In the genomic region with DNA sequence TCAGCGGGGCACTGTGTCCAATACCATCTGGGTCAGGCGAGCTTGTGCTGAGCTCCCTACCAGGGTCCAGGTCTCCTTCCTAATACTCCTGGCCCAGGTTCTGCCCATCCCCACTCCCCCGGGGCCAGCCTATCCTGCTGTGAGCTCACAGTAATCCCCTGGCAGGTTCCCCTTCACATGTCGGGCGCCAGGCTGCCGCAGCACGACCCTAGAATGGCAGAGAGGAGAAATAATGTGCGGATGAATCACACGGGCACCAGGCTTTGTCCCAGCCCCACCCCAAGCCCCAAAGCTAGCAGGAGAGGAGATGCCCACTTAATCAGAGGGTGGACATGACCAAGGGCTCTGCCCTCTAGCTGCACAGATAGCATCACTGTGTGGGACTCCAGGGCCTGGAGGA, we compare ENCODE assay signal across 20 cellular contexts. TPM values are rescaled to one million over a fixed set of nuclear protein-coding genes. Genes with fewer than 3 reads are reported as not detected.
A peak's percentile ranks its signal among the peaks of the same experiment; 100 is the strongest.
DNase-seq lines count a peak whose midpoint lies in the region; ATAC-seq, FAIRE-seq and TF ChIP-seq lines count a peak whose summit lies in the region.
"Had no signal": no experiment of that assay in that cellular context is flagged by ENCODE, and none has a peak within 500 bp of the region (broad histone marks: within the 10 kb centered on the region; RNA-seq: fewer than 3 reads in every experiment).

No MANE protein-coding gene starts in this region.

- intact Hi-C loops in activated naive CD4-positive, alpha-beta T cell treated with anti-CD3 and anti-CD28 coated beads for 36 hours (cut with micrococcal nuclease) = no loop called here

- FAIRE-seq in H54 (lab: Jason Lieb, UNC) = no peak
- FAIRE-seq: A549, D721Med, HTR-8/SVneo had no signal

- CTCF ChIA-PET in activated naive CD4-positive, alpha-beta T cell treated with anti-CD3 and anti-CD28 coated beads for 36 hours (lab: Charles Lee) = no interaction called here

- no peak for TF ChIP-seq CTCF in neural crest cell (conservative IDR thresholded peaks at IDR 0.05)

- peaks cover 20% of the 10 kb centered on the region for H3K36me3 ChIP-seq in H7 (replicated peaks; ENCODE audit: control insufficient read depth, insufficient read depth, low read length)

- TF ChIP-seq POLR2A in H54 (IDR thresholded peaks at IDR 0.05; ENCODE audit: low read depth, low read length) = no peak

- no peak overlapping the region for H3K4me3 ChIP-seq in H7 (ENCODE audit: insufficient read depth, low read depth, low read length)
- H3K4me3 ChIP-seq: A549; BLaER1 treated with 17β-estradiol and CSF1 and Interleukin-3, amounts not matched to agents 10 nM and 100 nM had no signal

- DNase-seq in A172 (ENCODE audit: low spot score) (peak; percentile 78), H7 (peak; percentile 21), neural crest cell (ENCODE audit: low read depth, low spot score) (no peak), middle frontal gyrus (ENCODE audit: extremely low spot score, low spot score) (no peak), NCI-H1105 treated with DMSO at 0.1 percent for 48 hours (lab: John Stamatoyannopoulos, UW) (no peak), H54 (ENCODE audit: insufficient read length, low spot score) (no peak)
- DNase-seq in activated naive CD4-positive, alpha-beta T cell treated with anti-CD3 and anti-CD28 coated beads for 36 hours = no peak
- DNase-seq: CD8-positive, alpha-beta memory T cell; MM.1S; NCI-H1092; NCI-H146; NCI-H2029 treated with DMSO at 0.1 percent for 48 hours; NCI-H2171; PC-3 had no signal

- H3K4me1 Mint-ChIP-seq in activated T-helper 17 cell treated with anti-CD3 and anti-CD28 coated beads, Interleukin-2, amount 50 U/mL, for 72 hours = peaks cover 11% of the 10 kb centered on the region
- H3K4me1 Mint-ChIP-seq in neural crest cell = no peaks in the 10 kb centered on the region
- peaks cover 19% of the 10 kb centered on the region for H3K4me1 Mint-ChIP-seq in activated naive CD4-positive, alpha-beta T cell treated with anti-CD3 and anti-CD28 coated beads for 36 hours (ENCODE audit: low read depth)

- peaks cover 3% of the 10 kb centered on the region for H3K36me3 Mint-ChIP-seq in activated T-helper 17 cell treated with anti-CD3 and anti-CD28 coated beads, Interleukin-2, amount 50 U/mL, for 72 hours (ENCODE audit: low read depth)
- H3K36me3 Mint-ChIP-seq in neural crest cell (ENCODE audit: low read depth) = no peaks in the 10 kb centered on the region
- H3K36me3 Mint-ChIP-seq in activated naive CD4-positive, alpha-beta T cell treated with anti-CD3 and anti-CD28 coated beads for 36 hours (ENCODE audit: low read depth) = no peaks in the 10 kb centered on the region

- H3K27ac Mint-ChIP-seq in activated T-helper 17 cell treated with anti-CD3 and anti-CD28 coated beads, Interleukin-2, amount 50 U/mL, for 72 hours = peak overlapping the region; percentile 48
- H3K27ac Mint-ChIP-seq in neural crest cell (ENCODE audit: unreplicated experiment) = peak overlapping the region; percentile 90
- H3K27ac Mint-ChIP-seq in activated naive CD4-positive, alpha-beta T cell treated with anti-CD3 and anti-CD28 coated beads for 36 hours = no peak overlapping the region

- no peak overlapping the region for H3K4me3 Mint-ChIP-seq in activated T-helper 17 cell treated with anti-CD3 and anti-CD28 coated beads, Interleukin-2, amount 50 U/mL, for 72 hours
- no peak overlapping the region for H3K4me3 Mint-ChIP-seq in neural crest cell
- H3K4me3 Mint-ChIP-seq in activated naive CD4-positive, alpha-beta T cell treated with anti-CD3 and anti-CD28 coated beads for 36 hours = no peak overlapping the region
- H3K4me3 Mint-ChIP-seq: CD8-positive, alpha-beta memory T cell; IgD-negative memory B cell had no signal

- no peak for ATAC-seq in activated T-helper 17 cell treated with anti-CD3 and anti-CD28 coated beads, Interleukin-2, amount 50 U/mL, for 72 hours (replicated peaks)
- ATAC-seq: A549, PC-3 had no signal

- H3K27me3 Mint-ChIP-seq in activated T-helper 17 cell treated with anti-CD3 and anti-CD28 coated beads, Interleukin-2, amount 50 U/mL, for 72 hours = no peaks in the 10 kb centered on the region
- no peaks in the 10 kb centered on the region for H3K27me3 Mint-ChIP-seq in neural crest cell (ENCODE audit: low read depth)
- no peaks in the 10 kb centered on the region for H3K27me3 Mint-ChIP-seq in activated naive CD4-positive, alpha-beta T cell treated with anti-CD3 and anti-CD28 coated beads for 36 hours (ENCODE audit: low read depth)

- H3K27me3 ChIP-seq in H7 (ENCODE audit: control insufficient read depth, insufficient read depth, low read length) = no peaks in the 10 kb centered on the region

- H3K9me3 Mint-ChIP-seq in activated T-helper 17 cell treated with anti-CD3 and anti-CD28 coated beads, Interleukin-2, amount 50 U/mL, for 72 hours = no peaks in the 10 kb centered on the region
- no peaks in the 10 kb centered on the region for H3K9me3 Mint-ChIP-seq in neural crest cell
- no peaks in the 10 kb centered on the region for H3K9me3 Mint-ChIP-seq in activated naive CD4-positive, alpha-beta T cell treated with anti-CD3 and anti-CD28 coated beads for 36 hours
- H3K9me3 Mint-ChIP-seq: CD8-positive, alpha-beta memory T cell; IgD-negative memory B cell had no signal

RNA-seq across cellular contexts. Expression of a gene that starts 39.6 kb away (rescaled TPM):
- total RNA-seq in A172 (2014; rRNA removed; shearing (Covaris generic)) = 14.4 and 17.3 TPM in 2 replicates
- total RNA-seq in H7 (2014; rRNA removed; shearing (Covaris generic)) = 62.7 and 64.1 TPM in 2 replicates
- total RNA-seq in activated T-helper 17 cell treated with anti-CD3 and anti-CD28 coated beads, Interleukin-2, amount 50 U/mL, for 72 hours = 10 to 100 TPM; 14.5 to 18.6 TPM
- total RNA-seq in neural crest cell = 37.5 and 41.8 TPM in 2 replicates
- 1 to 10 TPM; 9.3 to 9.9 TPM for total RNA-seq in activated naive CD4-positive, alpha-beta T cell treated with anti-CD3 and anti-CD28 coated beads for 36 hours

RNA-seq across cellular contexts. Expression of a gene that starts 52.6 kb away (rescaled TPM):
- total RNA-seq in A172 (2014; rRNA removed; shearing (Covaris generic)) = 40.6 and 47.5 TPM in 2 replicates
- 55.3 and 56.2 TPM in 2 replicates for total RNA-seq in H7 (2014; rRNA removed; shearing (Covaris generic))
- 10 to 100 TPM; 40.3 to 52.6 TPM for total RNA-seq in activated T-helper 17 cell treated with anti-CD3 and anti-CD28 coated beads, Interleukin-2, amount 50 U/mL, for 72 hours
- total RNA-seq in neural crest cell = 55.2 and 61.8 TPM in 2 replicates
- total RNA-seq in activated naive CD4-positive, alpha-beta T cell treated with anti-CD3 and anti-CD28 coated beads for 36 hours = 10 to 100 TPM; 43.4 to 46.0 TPM

RNA-seq across cellular contexts. Expression of a gene that starts 55.1 kb away (rescaled TPM):
- 9.4 and 13.8 TPM in 2 replicates for total RNA-seq in A172 (2014; rRNA removed; shearing (Covaris generic))
- 11.2 and 13.7 TPM in 2 replicates for total RNA-seq in H7 (2014; rRNA removed; shearing (Covaris generic))
- total RNA-seq in activated T-helper 17 cell treated with anti-CD3 and anti-CD28 coated beads, Interleukin-2, amount 50 U/mL, for 72 hours = 10 to 100 TPM in 1 of 2 donors, 1 to 10 TPM in 1; 8.2 to 13.9 TPM
- 14.8 and 15.2 TPM in 2 replicates for total RNA-seq in neural crest cell
- 10 to 100 TPM; 12.2 to 12.6 TPM for total RNA-seq in activated naive CD4-positive, alpha-beta T cell treated with anti-CD3 and anti-CD28 coated beads for 36 hours

Comparison
In these comparisons a context has a peak if more than half of its experiments do, and no peak if none do; other contexts are left out.
1. DNase-seq: peak in A172 (single experiment) and H7 (single experiment); none in neural crest cell (single experiment), middle frontal gyrus (single experiment), NCI-H1105 treated with DMSO at 0.1 percent for 48 hours (single experiment), H54 (single experiment) and activated naive CD4-positive, alpha-beta T cell treated with anti-CD3 and anti-CD28 coated beads for 36 hours (single experiment).